In genomic region chr18:33839452-33840225, GRCh38 we compare ENCODE assay signal across 8 cellular contexts.
DNase-seq lines count a peak whose midpoint lies in the region; ATAC-seq and TF ChIP-seq lines count a peak whose summit lies in the region.

No MANE protein-coding gene starts in this region.

- WGBS in neuronal stem cell (ENCODE audit: extremely low coverage in 2 of 2, insufficient read length in 2 of 2, insufficient replicate concordance in 1 of 2), 2 donors, result no CpG with 5 or more reads among the region's 6 CpGs

- H3K27ac ChIP-seq in OCI-LY7 (ENCODE audit: low read depth, low read length, poor library complexity, severe bottlenecking), result peak overlapping the region; percentile 88
- H3K27ac ChIP-seq in epithelial cell of prostate, result no peak overlapping the region
- H3K27ac ChIP-seq in neuronal stem cell (replicated peaks; ENCODE audit: low read length), result no peak overlapping the region

- peak overlapping the region; percentile 53 for H3K4me2 ChIP-seq in OCI-LY7 (ENCODE audit: low read length)
- H3K4me2 ChIP-seq in neuronal stem cell (ENCODE audit: insufficient read depth, low read length, poor library complexity, severe bottlenecking), result no peak overlapping the region

- H3K14ac ChIP-seq in neuronal stem cell (ENCODE audit: low read length), result no peak overlapping the region

- no peaks in the 10 kb centered on the region for H3K79me1 ChIP-seq in neuronal stem cell (ENCODE audit: low read depth, low read length)

- TF ChIP-seq CTCF in AG09319 (IDR thresholded peaks at IDR 0.05; ENCODE audit: low read depth, low read length) (peak; percentile 63), OCI-LY7 (conservative IDR thresholded peaks at IDR 0.05; ENCODE audit: low read length) (peak; percentile 85)

- BruUV-seq in OCI-LY7 (replicated peaks; lab: Mats Ljungman, UMichigan), result no TSS peak

- no peak overlapping the region for H3K27ac Mint-ChIP-seq in naive thymus-derived CD8-positive, alpha-beta T cell

- no peaks in the 10 kb centered on the region for H3K9me3 ChIP-seq in OCI-LY7 (ENCODE audit: low read length)
- H3K9me3 ChIP-seq in neuronal stem cell (replicated peaks in 1 of 2; ENCODE audit: control insufficient read depth in 2 of 2, insufficient read depth in 1 of 2, low read depth in 1 of 2, low read length in 2 of 2), result no peaks in the 10 kb centered on the region

- H2BK120ac ChIP-seq in neuronal stem cell (ENCODE audit: low read depth, low read length), result no peak overlapping the region

- H3K9me3 Mint-ChIP-seq in naive thymus-derived CD8-positive, alpha-beta T cell, result peaks cover 0 to 14% (median 6%) of the 10 kb centered on the region in 9 donors

- no peak overlapping the region for H2BK5ac ChIP-seq in neuronal stem cell (ENCODE audit: low read length)

- H3K36me3 Mint-ChIP-seq in naive thymus-derived CD8-positive, alpha-beta T cell, result no peaks in the 10 kb centered on the region

- H3K4me3 Mint-ChIP-seq in naive thymus-derived CD8-positive, alpha-beta T cell, result no peak overlapping the region

- no peak overlapping the region for H3K4me3 ChIP-seq in OCI-LY7 (ENCODE audit: low read depth, low read length, poor library complexity, severe bottlenecking)
- no peak overlapping the region for H3K4me3 ChIP-seq in neuronal stem cell (ENCODE audit: low read length in 2 of 2)

- H2AFZ ChIP-seq in OCI-LY7 (ENCODE audit: low read length) (peak overlapping the region; percentile 54; the same call in 1 of the 2 replicates), neuronal stem cell (ENCODE audit: low read length) (no peak overlapping the region)

- H3K27me3 Mint-ChIP-seq in naive thymus-derived CD8-positive, alpha-beta T cell, result no peaks in the 10 kb centered on the region

- POLR2A ChIA-PET in OCI-LY7 (lab: Charles Lee), result interaction anchor here (0.8 to 6.4 kb wide), 3 partner anchors 8 to 287 kb away, joined by 3 to 133 read pairs (median 5); no protein-coding TSS in a partner anchor
- POLR2A ChIA-PET in naive thymus-derived CD8-positive, alpha-beta T cell (lab: Charles Lee), result no interaction called here

- DNase-seq in AG09319 (ENCODE audit: extremely low read depth, low read depth) (no peak), HuH-7 (ENCODE audit: low spot score) (peak; percentile 11), OCI-LY7 (ENCODE audit: low spot score) (peak; percentile 80), epithelial cell of prostate (ENCODE audit: low read depth, low spot score) (peak; percentile 10), neuronal stem cell (ENCODE audit: low spot score) (peak; percentile 68), posterior vena cava (ENCODE audit: low spot score) (no peak)
- no peak for DNase-seq in naive thymus-derived CD8-positive, alpha-beta T cell

- peak; percentile 75 for ATAC-seq in GM18909 (IDR thresholded peaks at IDR 0.05; ENCODE audit: poor library complexity, unreplicated experiment)
- ATAC-seq in naive thymus-derived CD8-positive, alpha-beta T cell, result no peak

- no peak overlapping the region for H3K23ac ChIP-seq in neuronal stem cell (ENCODE audit: low read depth, low read length, poor library complexity)

- H3K4me1 ChIP-seq in OCI-LY7 (ENCODE audit: insufficient read depth, low read length, poor library complexity, severe bottlenecking) (peaks cover 69% of the 10 kb centered on the region), neuronal stem cell (ENCODE audit: control insufficient read depth in 2 of 2, insufficient read depth in 1 of 2, low read depth in 1 of 2, low read length in 2 of 2) (no peaks in the 10 kb centered on the region)

- H3K4ac ChIP-seq in neuronal stem cell (ENCODE audit: low read length), result no peak overlapping the region

- H2BK15ac ChIP-seq in neuronal stem cell (ENCODE audit: low read length), result no peak overlapping the region

- no peak overlapping the region for H3K9ac ChIP-seq in neuronal stem cell (ENCODE audit: low read depth, low read length, poor library complexity)

- H2AK5ac ChIP-seq in neuronal stem cell (ENCODE audit: low read depth, low read length), result no peak overlapping the region

- H3K18ac ChIP-seq in neuronal stem cell (ENCODE audit: low read length), result no peak overlapping the region

- H3K79me2 ChIP-seq in OCI-LY7 (ENCODE audit: insufficient read depth, low read depth, low read length), result no peaks in the 10 kb centered on the region

- no peaks in the 10 kb centered on the region for H4K20me1 ChIP-seq in OCI-LY7 (ENCODE audit: insufficient read depth, low read length)

- H4K91ac ChIP-seq in neuronal stem cell (ENCODE audit: low read depth, low read length, poor library complexity), result no peak overlapping the region

- no peaks in the 10 kb centered on the region for H3K9me2 ChIP-seq in OCI-LY7 (ENCODE audit: insufficient read depth, low read length)

- H3K36me3 ChIP-seq in OCI-LY7 (ENCODE audit: insufficient read depth, low read length) (no peaks in the 10 kb centered on the region), neuronal stem cell (replicated peaks in 1 of 2; ENCODE audit: control insufficient read depth in 2 of 2, insufficient read depth in 2 of 2, low read length in 2 of 2) (no peaks in the 10 kb centered on the region)

- no peaks in the 10 kb centered on the region for H3K4me1 Mint-ChIP-seq in naive thymus-derived CD8-positive, alpha-beta T cell

- peaks cover 0 to 4% (median 0%) of the 10 kb centered on the region in 3 experiments for H3K27me3 ChIP-seq in neuronal stem cell (ENCODE audit: control insufficient read depth in 3 of 3, insufficient read depth in 3 of 3, low read depth in 1 of 3, low read length in 3 of 3)

- H2BK12ac ChIP-seq in neuronal stem cell (ENCODE audit: low read length), result no peak overlapping the region

- CTCF ChIA-PET in OCI-LY7 (lab: Charles Lee; ENCODE audit: unreplicated experiment), result no interaction called here

- intact Hi-C loops in OCI-LY7 (cut with micrococcal nuclease; ENCODE audit: unreplicated experiment) (loop anchor here (2.0 kb wide), 3 partner anchors 79 to 283 kb away; no protein-coding TSS in a partner anchor), posterior vena cava (cut with DNase I) (no loop called here)

- no peak overlapping the region for H4K8ac ChIP-seq in neuronal stem cell (ENCODE audit: low read depth, low read length)

Comparison
In these comparisons a context has a peak if more than half of its experiments do, and no peak if none do; other contexts are left out.
1. DNase-seq: peak in HuH-7 (single experiment), OCI-LY7 (single experiment), epithelial cell of prostate (single experiment) and neuronal stem cell (single experiment); none in AG09319 (single experiment), naive thymus-derived CD8-positive, alpha-beta T cell (0 of 10) and posterior vena cava (single experiment).